ENCODE assay signal across 15 cellular contexts in genomic region chr7:84113286-84113685, GRCh38.
A peak's percentile ranks its signal among the peaks of the same experiment; 100 is the strongest.
DNase-seq lines count a peak whose midpoint lies in the region; ATAC-seq and TF ChIP-seq lines count a peak whose summit lies in the region.
"Had no signal": no experiment of that assay in that cellular context is flagged by ENCODE, and none has a peak within 500 bp of the region (broad histone marks: within the 10 kb centered on the region; RNA-seq: fewer than 3 reads in every experiment).

No MANE protein-coding gene starts in this region.

- H3K79me2 ChIP-seq in mammary epithelial cell (ENCODE audit: insufficient read depth, low read length), result no peaks in the 10 kb centered on the region

- H3K9ac ChIP-seq in HUES6 (ENCODE audit: low read length) (no peak overlapping the region), mammary epithelial cell (ENCODE audit: insufficient read depth, low read length) (no peak overlapping the region)

- in situ Hi-C loops in mammary epithelial cell (cut with MboI; ENCODE audit: low sequenced_read_pairs in 2 of 2), result no loop called here

- ATAC-seq in HG03159 (IDR thresholded peaks at IDR 0.05; ENCODE audit: unreplicated experiment) (no peak), GM19035 (IDR thresholded peaks at IDR 0.05; ENCODE audit: unreplicated experiment) (no peak)
- ATAC-seq: stimulated activated effector memory CD8-positive, alpha-beta T cell treated with anti-CD3 and anti-CD28 coated beads, Interleukin-12 subunit alpha, Interleukin-12 subunit beta, amount 100 ng/mL, for 72 hours had no signal

- DNase-seq in mammary epithelial cell (no peak), left kidney (ENCODE audit: low read depth, low spot score) (peak; percentile 58), stromal cell of bone marrow (ENCODE audit: low read depth) (peak; percentile 7), CD1c-positive myeloid dendritic cell (ENCODE audit: extremely low spot score) (no peak)
- DNase-seq: activated CD8-positive, alpha-beta memory T cell treated with anti-CD3 and anti-CD28 coated beads for 24 hours; activated naive CD4-positive, alpha-beta T cell; central memory CD4-positive, alpha-beta T cell; mucosa of descending colon; NCI-H1105; stimulated activated CD4-positive, alpha-beta T cell treated with anti-CD3 and anti-CD28 coated beads, Interleukin-4, amount 100 ng/mL, for 24 hours had no signal

- WGBS in mammary epithelial cell (ENCODE audit: low coverage, missing lambda C conversion rate), result 5% methylated on average over 2 of the region's 2 CpGs

- H3K4me1 ChIP-seq in HUES6 (ENCODE audit: control insufficient read depth, insufficient read depth, low read length) (peaks cover 58% of the 10 kb centered on the region), mammary epithelial cell (ENCODE audit: insufficient read depth, low read length) (peaks cover 9% of the 10 kb centered on the region)

- intact Hi-C loops in mammary epithelial cell (cut with micrococcal nuclease), result no loop called here

- CTCF ChIA-PET in mammary epithelial cell (lab: Charles Lee; ENCODE audit: low non-redundant PET), result no interaction called here

- no peaks in the 10 kb centered on the region for H3K9me3 ChIP-seq in HUES6 (ENCODE audit: control insufficient read depth, insufficient read depth, low read depth, low read length)
- H3K9me3 ChIP-seq in mammary epithelial cell (replicated peaks; ENCODE audit: insufficient read depth, low read length), result no peaks in the 10 kb centered on the region
- H3K9me3 ChIP-seq: mucosa of descending colon had no signal

- no TSS peak for BruUV-seq in mammary epithelial cell (replicated peaks; lab: Mats Ljungman, UMichigan)

- H3K36me3 ChIP-seq in HUES6 (ENCODE audit: control insufficient read depth, insufficient read depth, low read length) (no peaks in the 10 kb centered on the region), mammary epithelial cell (ENCODE audit: insufficient read depth, low read length) (no peaks in the 10 kb centered on the region)

- no peak for TF ChIP-seq CTCF in mammary epithelial cell (conservative IDR thresholded peaks at IDR 0.05 in 1 of 2, IDR thresholded peaks at IDR 0.05 in 1 of 2; ENCODE audit: extremely low read depth in 1 of 2, insufficient read depth in 1 of 2, low read depth in 1 of 2, low read length in 2 of 2)

- peak overlapping the region; percentile 23 for H3K4me2 ChIP-seq in mammary epithelial cell (ENCODE audit: insufficient read depth, low read depth, low read length)

- H3K27ac ChIP-seq in HUES6 (ENCODE audit: low read depth, low read length) (peak overlapping the region; percentile 12), mammary epithelial cell (ENCODE audit: insufficient read depth, low read depth, low read length) (no peak overlapping the region)
- H3K27ac ChIP-seq: C4-2B had no signal

- H4K20me1 ChIP-seq in mammary epithelial cell (ENCODE audit: insufficient read depth, low read length), result no peaks in the 10 kb centered on the region

- dilution Hi-C loops in mammary epithelial cell (cut with HindIII; ENCODE audit: low sequenced_read_pairs), result no loop called here

- H3K27me3 ChIP-seq in HUES6 (ENCODE audit: control insufficient read depth, insufficient read depth, low read length) (no peaks in the 10 kb centered on the region), mammary epithelial cell (ENCODE audit: insufficient read depth, low read length) (no peaks in the 10 kb centered on the region)

- peak overlapping the region; percentile 71 for H2AFZ ChIP-seq in mammary epithelial cell (ENCODE audit: low read depth, low read length)

- no peak overlapping the region for H3K4me3 ChIP-seq in HUES6 (ENCODE audit: low read depth, low read length)
- H3K4me3 ChIP-seq in mammary epithelial cell (replicated peaks in 1 of 3; ENCODE audit: insufficient read depth in 1 of 3, low read depth in 2 of 3, low read length in 3 of 3), result no peak overlapping the region
- H3K4me3 ChIP-seq: mucosa of descending colon had no signal

Comparison
In these comparisons a context has a peak if more than half of its experiments do, and no peak if none do; other contexts are left out.
1. DNase-seq: peak in left kidney (single experiment) and stromal cell of bone marrow (single experiment); none in mammary epithelial cell (single experiment) and CD1c-positive myeloid dendritic cell (single experiment).